In genomic region chr19:3990815-3991117, GRCh38 we compare ENCODE assay signal across 2 cellular contexts.
TF ChIP-seq lines count a peak whose summit lies in the region.

No MANE protein-coding gene starts in this region.

TF ChIP-seq in GM12878, 131 proteins besides CTCF, POLR2A, EP300 and RAD21:
- TF ChIP-seq NKRF (conservative IDR thresholded peaks at IDR 0.05) (no peak), ZBTB33 (IDR thresholded peaks at IDR 0.05) (0 out of 2 replicates have a peak, but pooled peaks have one; percentile 1)
TF ChIP-seq in GM12878: peak in this region for 1.

TF ChIP-seq in neural cell, 6 proteins besides CTCF, POLR2A, EP300 and RAD21:
- no peak for TF ChIP-seq POLR2AphosphoS5 (IDR thresholded peaks at IDR 0.05)
- no peak for TF ChIP-seq REST (IDR thresholded peaks at IDR 0.05; ENCODE audit: borderline replicate concordance)
- no peak for TF ChIP-seq EZH2 (IDR thresholded peaks at IDR 0.05; ENCODE audit: borderline replicate concordance, insufficient read depth, low read length, poor library complexity, severe bottlenecking)
- TF ChIP-seq MXI1 (conservative IDR thresholded peaks at IDR 0.05; ENCODE audit: poor library complexity, severe bottlenecking): no peak
- TF ChIP-seq TAF1 (IDR thresholded peaks at IDR 0.05; ENCODE audit: low read depth): no peak
- no peak for TF ChIP-seq SMC3 (conservative IDR thresholded peaks at IDR 0.05; ENCODE audit: poor library complexity)
